Comparison of ENCODE assay signal across 9 cellular contexts in the genomic region with DNA sequence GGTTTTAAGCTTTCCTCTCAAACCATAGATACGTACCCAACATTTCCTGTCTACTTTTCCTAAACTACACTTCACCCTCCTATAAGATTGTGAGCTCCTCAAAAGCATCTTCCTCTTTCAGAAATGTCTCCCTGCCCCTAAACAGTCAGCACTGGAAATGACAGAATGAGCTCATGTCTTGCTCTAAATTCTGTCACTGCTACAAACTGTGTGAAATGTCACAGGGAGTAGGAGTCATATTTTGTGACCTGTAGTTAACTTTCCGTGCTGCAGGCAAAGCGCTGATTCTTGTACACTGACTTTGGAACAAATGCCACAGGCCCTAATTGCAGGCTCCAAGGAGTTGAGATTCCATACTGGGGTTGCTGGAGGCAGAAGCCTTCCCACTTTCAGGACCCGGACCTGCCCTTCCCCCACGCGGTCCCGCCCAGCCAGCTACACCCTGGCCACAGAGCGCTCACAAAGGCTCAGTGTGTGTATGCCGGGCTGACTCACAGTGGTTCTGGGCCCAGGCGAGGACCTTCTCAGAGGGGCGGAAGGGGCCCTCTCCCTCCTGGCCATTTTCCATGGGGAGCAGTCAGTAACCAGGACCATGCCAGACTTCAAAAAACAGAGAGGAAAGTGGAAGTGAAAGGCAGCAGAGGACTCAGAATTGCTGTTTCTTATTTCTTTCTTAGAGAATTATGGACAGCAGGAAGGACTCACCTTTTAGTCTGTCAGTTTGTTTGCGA. TPM values are rescaled to one million over a fixed set of nuclear protein-coding genes. Genes with fewer than 3 reads are reported as not detected.
DNase-seq lines count a peak whose midpoint lies in the region; ATAC-seq, FAIRE-seq and TF ChIP-seq lines count a peak whose summit lies in the region.
"Had no signal": no experiment of that assay in that cellular context is flagged by ENCODE, and none has a peak within 500 bp of the region (broad histone marks: within the 10 kb centered on the region; RNA-seq: fewer than 3 reads in every experiment).

No MANE protein-coding gene starts in this region.

- no peak overlapping the region for H2BK12ac ChIP-seq in neuronal stem cell (ENCODE audit: low read length)

- H3K14ac ChIP-seq in neuronal stem cell (ENCODE audit: low read length): no peak overlapping the region

- CTCF ChIA-PET in RWPE1 (lab: Yijun Ruan, JAX): interaction anchor here (0.5 to 0.6 kb wide), 4 partner anchors 29 to 933 kb away, joined by 3 to 4 read pairs (median 4); no protein-coding TSS in a partner anchor

- DNase-seq in H54 (ENCODE audit: insufficient read length, low spot score): peak; percentile 77
- peak; percentile 83 for DNase-seq in RWPE1 (ENCODE audit: low spot score)
- DNase-seq in activated naive CD4-positive, alpha-beta T cell (lab: John Stamatoyannopoulos, UW): peak in 3 of 4 experiments; percentile 5 to 20 (median 14)
- DNase-seq in foreskin fibroblast: peak; percentile 73 to 93
- DNase-seq in neuronal stem cell (ENCODE audit: low spot score): peak; percentile 52
- DNase-seq in NCI-H526 treated with DMSO at 0.1 percent for 48 hours (lab: John Stamatoyannopoulos, UW): no peak

- peak overlapping the region; percentile 85 for H3K18ac ChIP-seq in neuronal stem cell (ENCODE audit: low read length)

- no peak for TF ChIP-seq POLR2A in H54 (IDR thresholded peaks at IDR 0.05; ENCODE audit: low read depth, low read length)

- POLR2A ChIA-PET in RWPE1 (lab: Yijun Ruan, JAX; ENCODE audit: low non-redundant PET): interaction anchor here (1.1 kb wide), 2 partner anchors 11 to 24 kb away, joined by 4 to 6 read pairs; a partner anchor contains a TSS

- H3K4me2 ChIP-seq in neuronal stem cell (ENCODE audit: insufficient read depth, low read length, poor library complexity, severe bottlenecking): peak overlapping the region; percentile 2

- WGBS in neuronal stem cell (ENCODE audit: extremely low coverage in 2 of 2, insufficient read length in 2 of 2, insufficient replicate concordance in 1 of 2), 2 donors: no CpG with 5 or more reads among the region's 12 CpGs
- 53% methylated on average over 12 of the region's 12 CpGs for WGBS in thymus

- no peak overlapping the region for H2AK5ac ChIP-seq in neuronal stem cell (ENCODE audit: low read depth, low read length)

- TF ChIP-seq CTCF in RWPE1 (conservative IDR thresholded peaks at IDR 0.05; ENCODE audit: low read depth) (no peak), foreskin fibroblast (IDR thresholded peaks at IDR 0.05; ENCODE audit: low read depth, low read length) (no peak)

- no peak overlapping the region for H4K8ac ChIP-seq in neuronal stem cell (ENCODE audit: low read depth, low read length)

- no peak overlapping the region for H3K23ac ChIP-seq in neuronal stem cell (ENCODE audit: low read depth, low read length, poor library complexity)

- peak; percentile 38 for FAIRE-seq in H54 (lab: Jason Lieb, UNC)
- FAIRE-seq: colon had no signal

- H3K27me3 ChIP-seq in neuronal stem cell (ENCODE audit: control insufficient read depth in 3 of 3, insufficient read depth in 3 of 3, low read depth in 1 of 3, low read length in 3 of 3) (no peaks in the 10 kb centered on the region), thymus (ENCODE audit: control insufficient read depth, insufficient read depth) (no peaks in the 10 kb centered on the region)

- no peak overlapping the region for H4K91ac ChIP-seq in neuronal stem cell (ENCODE audit: low read depth, low read length, poor library complexity)

- H3K9me3 ChIP-seq in neuronal stem cell (replicated peaks in 1 of 2; ENCODE audit: control insufficient read depth in 2 of 2, insufficient read depth in 1 of 2, low read depth in 1 of 2, low read length in 2 of 2) (no peaks in the 10 kb centered on the region), thymus (ENCODE audit: control insufficient read depth) (no peaks in the 10 kb centered on the region)

- H3K4me3 ChIP-seq in foreskin fibroblast (ENCODE audit: low read depth in 1 of 2, low read length in 2 of 2) (no peak overlapping the region), neuronal stem cell (ENCODE audit: low read length in 2 of 2) (no peak overlapping the region), thymus (ENCODE audit: low read length) (no peak overlapping the region)

- no peak overlapping the region for H2BK15ac ChIP-seq in neuronal stem cell (ENCODE audit: low read length)

- H3K79me1 ChIP-seq in neuronal stem cell (ENCODE audit: low read depth, low read length): no peaks in the 10 kb centered on the region

- no peaks in the 10 kb centered on the region for H3K36me3 ChIP-seq in neuronal stem cell (replicated peaks in 1 of 2; ENCODE audit: control insufficient read depth in 2 of 2, insufficient read depth in 2 of 2, low read length in 2 of 2)
- no peaks in the 10 kb centered on the region for H3K36me3 ChIP-seq in thymus (ENCODE audit: control insufficient read depth, insufficient read depth)

- H3K4me1 ChIP-seq in neuronal stem cell (ENCODE audit: control insufficient read depth in 2 of 2, insufficient read depth in 1 of 2, low read depth in 1 of 2, low read length in 2 of 2) (peaks cover 12 to 22% of the 10 kb centered on the region in 2 donors), thymus (ENCODE audit: control insufficient read depth, insufficient read depth, low read length) (peaks cover 34% of the 10 kb centered on the region)

- no peak overlapping the region for H3K4ac ChIP-seq in neuronal stem cell (ENCODE audit: low read length)

- no peak for ATAC-seq in GM18870 (IDR thresholded peaks at IDR 0.05; ENCODE audit: unreplicated experiment)

- H3K9ac ChIP-seq in neuronal stem cell (ENCODE audit: low read depth, low read length, poor library complexity): no peak overlapping the region

- H3K27ac ChIP-seq in RWPE1 (peak overlapping the region; percentile 97), neuronal stem cell (replicated peaks; ENCODE audit: low read length) (peak overlapping the region; percentile 82), thymus (ENCODE audit: low read depth) (peak overlapping the region; percentile 97)

- no peak overlapping the region for H2BK120ac ChIP-seq in neuronal stem cell (ENCODE audit: low read depth, low read length)

- no peak overlapping the region for H2BK5ac ChIP-seq in neuronal stem cell (ENCODE audit: low read length)

- peak overlapping the region; percentile 70 for H2AFZ ChIP-seq in neuronal stem cell (ENCODE audit: low read length)

RNA-seq across cellular contexts. Expression of a gene that starts 24.1 kb away (rescaled TPM):
- polyA plus RNA-seq in neuronal stem cell (2013, experiment 1 of 2): 373 TPM
- polyA plus RNA-seq in neuronal stem cell (2013, experiment 2 of 2): 380 TPM
- 26.0 TPM for polyA plus RNA-seq in thymus

RNA-seq across cellular contexts. Expression of a gene that starts 41.1 kb away (rescaled TPM):
- polyA plus RNA-seq in neuronal stem cell (2013, experiment 1 of 2): 0.01 TPM
- 0.10 TPM for polyA plus RNA-seq in neuronal stem cell (2013, experiment 2 of 2)
- polyA plus RNA-seq in thymus: 6.1 TPM
